In genomic region chr22:24134090-24134846, GRCh38 we compare ENCODE assay signal across 9 cellular contexts. TPM values are rescaled to one million over a fixed set of nuclear protein-coding genes. Genes with fewer than 3 reads are reported as not detected.
A peak's percentile ranks its signal among the peaks of the same experiment; 100 is the strongest.
DNase-seq lines count a peak whose midpoint lies in the region; ATAC-seq and TF ChIP-seq lines count a peak whose summit lies in the region.
"Had no signal": no experiment of that assay in that cellular context is flagged by ENCODE, and none has a peak within 500 bp of the region (broad histone marks: within the 10 kb centered on the region; RNA-seq: fewer than 3 reads in every experiment).

No MANE protein-coding gene starts in this region.

- H3K9me3 ChIP-seq in CD8-positive, alpha-beta T cell (ENCODE audit: low read length): no peaks in the 10 kb centered on the region
- H3K9me3 ChIP-seq: tibial nerve had no signal

- POLR2A ChIA-PET in CD8-positive, alpha-beta T cell (lab: Charles Lee): interaction anchor here (1.3 to 12.9 kb wide), 3 partner anchors 23 to 45 kb away, joined by 7 to 189 read pairs (median 8); no protein-coding TSS in a partner anchor

- peaks cover 42% of the 10 kb centered on the region for H3K4me1 Mint-ChIP-seq in CD8-positive, alpha-beta T cell (ENCODE audit: low read depth)

- H3K4me3 ChIP-seq in CD8-positive, alpha-beta T cell (ENCODE audit: low read depth, low read length): peak overlapping the region; percentile 22
- H3K4me3 ChIP-seq: tibial nerve had no signal

- ATAC-seq in CD8-positive, alpha-beta T cell: peak; percentile 90
- ATAC-seq in HG02623 (IDR thresholded peaks at IDR 0.05; ENCODE audit: unreplicated experiment): no peak
- no peak for ATAC-seq in GM21529 (IDR thresholded peaks at IDR 0.05; ENCODE audit: unreplicated experiment)

- H3K27ac Mint-ChIP-seq in CD8-positive, alpha-beta T cell: peak overlapping the region; percentile 90

- peaks cover 46% of the 10 kb centered on the region for H3K36me3 Mint-ChIP-seq in CD8-positive, alpha-beta T cell

- H3K9me3 Mint-ChIP-seq in CD8-positive, alpha-beta T cell: no peaks in the 10 kb centered on the region

- CTCF ChIA-PET in CD8-positive, alpha-beta T cell (lab: Charles Lee): interaction anchor here (0.7 to 16.3 kb wide), 12 partner anchors 9 to 108 kb away, joined by 3 to 273 read pairs (median 9); partner anchors contain the start of gene SUSD2

- no peak for TF ChIP-seq POLR2A in erythroblast (IDR thresholded peaks at IDR 0.05; ENCODE audit: low read length)

- no peaks in the 10 kb centered on the region for H3K36me3 ChIP-seq in CD8-positive, alpha-beta T cell (ENCODE audit: insufficient read depth, low read length)

- peak overlapping the region; percentile 69 for H3K27ac ChIP-seq in CD8-positive, alpha-beta T cell (ENCODE audit: low read depth, low read length)

- no peaks in the 10 kb centered on the region for H3K27me3 ChIP-seq in CD8-positive, alpha-beta T cell (ENCODE audit: insufficient read depth, low read length)
- H3K27me3 ChIP-seq: tibial nerve had no signal

- peak; percentile 72 to 96 (median 88) for DNase-seq in CD8-positive, alpha-beta T cell
- DNase-seq in activated CD8-positive, alpha-beta memory T cell treated with anti-CD3 and anti-CD28 coated beads for 1 hour (ENCODE audit: extremely low read depth in 1 of 2, low read depth in 1 of 2): peak; percentile 67 to 82
- peak; percentile 9 to 28 for DNase-seq in erythroblast (lab: John Stamatoyannopoulos, UW)
- DNase-seq in stimulated activated CD4-positive, alpha-beta T cell treated with anti-CD3 and anti-CD28 coated beads, Interleukin-1b, Interleukin-23, amount 100 ng/mL, for 4 hours (ENCODE audit: low read depth in 2 of 2): peak; percentile 52 to 77
- DNase-seq in GM19238 (ENCODE audit: insufficient read length, low spot score): no peak
- DNase-seq in SHP77 (lab: John Stamatoyannopoulos, UW): no peak

- H3K27me3 Mint-ChIP-seq in CD8-positive, alpha-beta T cell (ENCODE audit: low read depth): no peaks in the 10 kb centered on the region

- peak overlapping the region; percentile 56 for H3K4me3 Mint-ChIP-seq in CD8-positive, alpha-beta T cell

- peaks cover 45% of the 10 kb centered on the region for H3K4me1 ChIP-seq in CD8-positive, alpha-beta T cell (ENCODE audit: insufficient read depth, low read length)

- intact Hi-C loops in CD8-positive, alpha-beta T cell (cut with DNase I, micrococcal nuclease): loop anchor here (1.0 to 5.0 kb wide), 5 partner anchors 22 to 177 kb away; partner anchors contain the start of genes GGT5 (in 1 of the 2) and SPECC1L (in 1 of the 2)

- no peak for TF ChIP-seq CTCF in CD8-positive, alpha-beta T cell (IDR thresholded peaks at IDR 0.05)

RNA-seq across cellular contexts. Expression of gene SUSD2, which starts 47.0 kb away (rescaled TPM):
- 1 to 10 TPM; 1.2 TPM for total RNA-seq in CD8-positive, alpha-beta T cell

Comparison
In these comparisons a context has a peak if more than half of its experiments do, and no peak if none do; other contexts are left out.
1. DNase-seq: peak in CD8-positive, alpha-beta T cell (7 of 7), activated CD8-positive, alpha-beta memory T cell treated with anti-CD3 and anti-CD28 coated beads for 1 hour (2 of 2), erythroblast (2 of 2) and stimulated activated CD4-positive, alpha-beta T cell treated with anti-CD3 and anti-CD28 coated beads, Interleukin-1b, Interleukin-23, amount 100 ng/mL, for 4 hours (2 of 2); none in GM19238 (single experiment) and SHP77 (0 of 2).